7 cellular contexts compared by ENCODE assay signal in genomic region chrX:46381630-46382029, GRCh38.
A peak's percentile ranks its signal among the peaks of the same experiment; 100 is the strongest.
DNase-seq lines count a peak whose midpoint lies in the region; ATAC-seq and TF ChIP-seq lines count a peak whose summit lies in the region.

No MANE protein-coding gene starts in this region.

- intact Hi-C loops in upper lobe of right lung (cut with DNase I) = no loop called here

- no peaks in the 10 kb centered on the region for H3K4me1 ChIP-seq in upper lobe of right lung

- H3K27ac ChIP-seq in VCaP = no peak overlapping the region
- H3K27ac ChIP-seq in upper lobe of right lung = no peak overlapping the region

- peak; percentile 47 for DNase-seq in GM12865 (ENCODE audit: low read depth)
- peak; percentile 25 for DNase-seq in fibroblast of villous mesenchyme (ENCODE audit: low read depth)
- no peak for DNase-seq in upper lobe of right lung
- DNase-seq in G401 (ENCODE audit: low spot score) = no peak
- no peak for DNase-seq in foreskin melanocyte

- H3K27me3 ChIP-seq in upper lobe of right lung = no peaks in the 10 kb centered on the region

- no peaks in the 10 kb centered on the region for H3K9me3 ChIP-seq in upper lobe of right lung

- TF ChIP-seq CTCF in GM12865 (IDR thresholded peaks at IDR 0.05; ENCODE audit: insufficient read depth, low read depth, low read length, missing control alignments) (peak; percentile 50), VCaP (conservative IDR thresholded peaks at IDR 0.05) (peak; percentile 51; the same call in 1 of the 2 replicates), fibroblast of villous mesenchyme (IDR thresholded peaks at IDR 0.05; ENCODE audit: insufficient read depth, low read depth, low read length) (peak; percentile 49), upper lobe of right lung (IDR thresholded peaks at IDR 0.05) (peak; percentile 42)

- H3K4me3 ChIP-seq in GM12865 (ENCODE audit: low read depth, low read length) (no peak overlapping the region), fibroblast of villous mesenchyme (ENCODE audit: low read depth, low read length) (no peak overlapping the region), upper lobe of right lung (no peak overlapping the region)

- ATAC-seq in HG03159 (IDR thresholded peaks at IDR 0.05; ENCODE audit: unreplicated experiment) (peak; percentile 54), upper lobe of right lung (peak; percentile 43)

- H3K36me3 ChIP-seq in upper lobe of right lung = no peaks in the 10 kb centered on the region

- in situ Hi-C loops in G401 (cut with HindIII; ENCODE audit: low sequenced_read_pairs) = no loop called here

Comparison
In these comparisons a context has a peak if more than half of its experiments do, and no peak if none do; other contexts are left out.
1. DNase-seq: peak in GM12865 (single experiment) and fibroblast of villous mesenchyme (single experiment); none in upper lobe of right lung (single experiment), G401 (single experiment) and foreskin melanocyte (single experiment).
2. Peak in every context shown above with its lines, with median percentiles within 50 percentile points of each other: CTCF ChIP-seq.